In the genomic region with DNA sequence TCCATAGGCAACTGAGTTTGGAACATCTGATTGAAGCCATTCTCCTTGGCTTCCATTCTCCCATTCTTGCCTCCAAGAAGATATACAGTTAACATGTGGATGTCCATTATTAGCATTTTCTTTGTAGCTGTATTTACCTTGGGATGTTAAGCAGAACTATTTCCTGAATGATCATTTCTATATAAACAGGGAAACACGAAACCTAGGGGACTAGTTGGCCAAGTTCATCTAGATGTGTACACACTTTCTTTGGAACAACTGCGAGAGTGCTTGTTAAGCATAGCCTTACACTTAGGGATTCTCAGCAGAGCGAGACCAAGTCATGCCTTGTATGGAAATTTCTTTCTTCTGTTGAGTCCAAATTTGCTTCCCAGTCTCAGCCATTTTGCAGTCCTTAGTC, we compare ENCODE assay signal across 20 cellular contexts. TPM values are rescaled to one million over a fixed set of nuclear protein-coding genes. Genes with fewer than 3 reads are reported as not detected.
DNase-seq lines count a peak whose midpoint lies in the region; ATAC-seq and TF ChIP-seq lines count a peak whose summit lies in the region.
"Had no signal": no experiment of that assay in that cellular context is flagged by ENCODE, and none has a peak within 500 bp of the region (broad histone marks: within the 10 kb centered on the region; RNA-seq: fewer than 3 reads in every experiment).

No MANE protein-coding gene starts in this region.

- peaks cover 24% of the 10 kb centered on the region for H3K36me3 Mint-ChIP-seq in stimulated activated memory B cell treated with anti-CD40 and anti-IgM and Interleukin-4, amounts not matched to agents 10 μg/mL and 1 μg/mL and 100 μg/mL, for 72 hours

- H3F3A ChIP-seq in smooth muscle cell (ENCODE audit: low read depth), result peaks cover 6% of the 10 kb centered on the region

- peak overlapping the region; percentile 95 for H3K18ac ChIP-seq in IMR-90 (ENCODE audit: low read depth, low read length)

- H3K9ac ChIP-seq in IMR-90 (ENCODE audit: low read depth, low read length), result no peak overlapping the region
- H3K9ac ChIP-seq in smooth muscle cell (ENCODE audit: low read depth), result no peak overlapping the region

- peak overlapping the region; percentile 63; the same call in 1 of the 2 replicates for H2BK20ac ChIP-seq in IMR-90 (ENCODE audit: low read depth, low read length)

- H3K4me3 Mint-ChIP-seq in stimulated activated memory B cell treated with anti-CD40 and anti-IgM and Interleukin-4, amounts not matched to agents 10 μg/mL and 1 μg/mL and 100 μg/mL, for 72 hours, result no peak overlapping the region

- H4K91ac ChIP-seq in IMR-90 (ENCODE audit: insufficient read depth, low read depth, low read length), result 0 out of 2 replicates have a peak overlapping the region, but pooled peaks have one; percentile 35

- TF ChIP-seq CTCF in IMR-90 (conservative IDR thresholded peaks at IDR 0.05; ENCODE audit: low read depth, low read length) (no peak), VCaP (conservative IDR thresholded peaks at IDR 0.05) (no peak), smooth muscle cell (IDR thresholded peaks at IDR 0.05; ENCODE audit: borderline replicate concordance, insufficient read depth, poor library complexity, severe bottlenecking) (no peak)

- intact Hi-C loops in IMR-90 (cut with micrococcal nuclease), result loop anchor here (5.0 kb wide), 1 partner anchor 147 kb away; no protein-coding TSS in a partner anchor

- TF ChIP-seq POLR2A in IMR-90 (IDR thresholded peaks at IDR 0.05; ENCODE audit: low read depth, low read length), result no peak

- H4K5ac ChIP-seq in IMR-90 (ENCODE audit: low read depth, low read length), result peak overlapping the region; percentile 73; the same call in 1 of the 2 replicates

- peaks cover 33% of the 10 kb centered on the region for H3K4me1 Mint-ChIP-seq in stimulated activated memory B cell treated with anti-CD40 and anti-IgM and Interleukin-4, amounts not matched to agents 10 μg/mL and 1 μg/mL and 100 μg/mL, for 72 hours

- peaks cover 12% of the 10 kb centered on the region for H3K4me1 ChIP-seq in IMR-90 (ENCODE audit: control insufficient read depth, insufficient read depth, low read length)
- H3K4me1 ChIP-seq in smooth muscle cell (ENCODE audit: low read depth), result no peaks in the 10 kb centered on the region
- H3K4me1 ChIP-seq: BE2C had no signal

- H3K27me3 ChIP-seq in IMR-90 (ENCODE audit: control insufficient read depth, insufficient read depth, low read length) (no peaks in the 10 kb centered on the region), smooth muscle cell (ENCODE audit: low read depth) (no peaks in the 10 kb centered on the region)

- no peak for TF ChIP-seq RAD21 in IMR-90 (IDR thresholded peaks at IDR 0.05; ENCODE audit: low read length)

- H3K36me3 ChIP-seq in IMR-90 (ENCODE audit: control insufficient read depth, insufficient read depth, low read length) (peaks cover 14% of the 10 kb centered on the region), smooth muscle cell (ENCODE audit: low read depth) (no peaks in the 10 kb centered on the region)
- H3K36me3 ChIP-seq: BE2C had no signal

- H3K27ac ChIP-seq in IMR-90 (ENCODE audit: insufficient read depth, low read length), result peak overlapping the region; percentile 83; the same call in 1 of the 2 replicates
- H3K27ac ChIP-seq in VCaP, result peak overlapping the region; percentile 73
- no peak overlapping the region for H3K27ac ChIP-seq in smooth muscle cell (ENCODE audit: low read depth)
- H3K27ac ChIP-seq: SK-N-MC had no signal

- peak; percentile 57 for DNase-seq in NCI-H510A treated with DMSO at 0.1 percent for 48 hours (lab: John Stamatoyannopoulos, UW)
- DNase-seq in NCI-H510A (lab: John Stamatoyannopoulos, UW), result no peak
- peak; percentile 51 for DNase-seq in IMR-90
- DNase-seq in HCEC 1CT, result no peak
- no peak for DNase-seq in smooth muscle cell (lab: John Stamatoyannopoulos, UW; ENCODE audit: unreplicated experiment)
- DNase-seq: 8988T, ACHN, BE2C, Calu3, KG1, MM.1S, NCI-H1694, NCI-H2081 treated with DMSO at 0.1 percent for 48 hours, NCI-H526 treated with DMSO at 0.1 percent for 48 hours, OCI-M1, SIG-M5 had no signal

- H3K4me3 ChIP-seq in IMR-90 (ENCODE audit: insufficient read depth, low read depth, low read length), result no peak overlapping the region
- H3K4me3 ChIP-seq in smooth muscle cell, result no peak overlapping the region
- H3K4me3 ChIP-seq: SK-N-MC had no signal

- no peak overlapping the region for H2AK9ac ChIP-seq in IMR-90 (replicated peaks; ENCODE audit: low read depth, low read length, poor library complexity)

- peak overlapping the region; percentile 57; the same call in 1 of the 2 replicates for H3K14ac ChIP-seq in IMR-90 (replicated peaks; ENCODE audit: low read depth, low read length)

- no peak overlapping the region; the same call in 1 of the 2 replicates for H3K23ac ChIP-seq in IMR-90 (ENCODE audit: low read depth, low read length)

- no peak overlapping the region for H2AFZ ChIP-seq in IMR-90 (replicated peaks; ENCODE audit: low read length, poor library complexity)
- H2AFZ ChIP-seq in smooth muscle cell (ENCODE audit: low read depth), result no peak overlapping the region

- H3K56ac ChIP-seq in IMR-90 (ENCODE audit: extremely low read depth, insufficient read depth, low read length), result no peak overlapping the region

- H3K27ac Mint-ChIP-seq in stimulated activated memory B cell treated with anti-CD40 and anti-IgM and Interleukin-4, amounts not matched to agents 10 μg/mL and 1 μg/mL and 100 μg/mL, for 72 hours, result peak overlapping the region; percentile 48

- peaks cover 3 to 27% of the 10 kb centered on the region in 2 experiments; a peak in 2 of 4 replicates for H3K79me1 ChIP-seq in IMR-90 (ENCODE audit: low read depth in 1 of 2, low read length in 2 of 2)

- H3K27me3 Mint-ChIP-seq in stimulated activated memory B cell treated with anti-CD40 and anti-IgM and Interleukin-4, amounts not matched to agents 10 μg/mL and 1 μg/mL and 100 μg/mL, for 72 hours, result no peaks in the 10 kb centered on the region

- POLR2A ChIA-PET in IMR-90 (lab: Charles Lee; ENCODE audit: unreplicated experiment), result interaction anchor here (0.5 to 0.6 kb wide), 2 partner anchors 16 to 23 kb away, joined by 3 read pairs; no protein-coding TSS in a partner anchor

- peak overlapping the region; percentile 52; the same call in 1 of the 2 replicates for H3K4ac ChIP-seq in IMR-90 (ENCODE audit: low read depth, low read length)

- H4K20me1 ChIP-seq in IMR-90 (ENCODE audit: insufficient read depth, low read length) (no peaks in the 10 kb centered on the region; the same call in 1 of the 2 replicates), smooth muscle cell (ENCODE audit: low read depth) (no peaks in the 10 kb centered on the region)

- H2BK120ac ChIP-seq in IMR-90 (ENCODE audit: low read depth, low read length), result peak overlapping the region; percentile 65; the same call in 1 of the 2 replicates

- H2BK15ac ChIP-seq in IMR-90 (ENCODE audit: low read depth, low read length), result peak overlapping the region; percentile 25; the same call in 1 of the 3 replicates

- peak overlapping the region; percentile 85; the same call in 1 of the 2 replicates for H2AK5ac ChIP-seq in IMR-90 (ENCODE audit: low read depth, low read length)

- in situ Hi-C loops in IMR-90 (cut with MboI; ENCODE audit: low sequenced_read_pairs), result no loop called here

- 100% methylated on average over 1 of the region's 3 CpGs; no CpG with 5 or more reads in 1 of the 2 experiments for WGBS in IMR-90 (ENCODE audit: extremely low coverage in 2 of 2, insufficient read length in 1 of 2), 2 experiments
- 91% methylated on average over 3 of the region's 3 CpGs for WGBS in smooth muscle cell (ENCODE audit: low lambda C conversion rate)

- peak overlapping the region in 1 of 2 experiments; percentile 62; a peak in 1 of 4 replicates for H4K8ac ChIP-seq in IMR-90 (ENCODE audit: low read depth in 2 of 2, low read length in 2 of 2)

- CTCF ChIA-PET in IMR-90 (lab: Yijun Ruan, JAX), result interaction anchor here (0.5 kb wide), 1 partner anchor 35 kb away, joined by 4 read pairs; no protein-coding TSS in a partner anchor

- H3K9me1 ChIP-seq in IMR-90 (ENCODE audit: insufficient read depth, low read length), result peaks cover 12% of the 10 kb centered on the region

- no peak overlapping the region; the same call in 1 of the 2 replicates for H3K4me2 ChIP-seq in IMR-90 (ENCODE audit: low read depth, low read length)
- H3K4me2 ChIP-seq in smooth muscle cell, result no peak overlapping the region

- H2BK5ac ChIP-seq in IMR-90 (ENCODE audit: low read depth, low read length, poor library complexity, severe bottlenecking), result peak overlapping the region; percentile 78

- H3K9me3 Mint-ChIP-seq in stimulated activated memory B cell treated with anti-CD40 and anti-IgM and Interleukin-4, amounts not matched to agents 10 μg/mL and 1 μg/mL and 100 μg/mL, for 72 hours, result peaks cover 3% of the 10 kb centered on the region

- no peaks in the 10 kb centered on the region for H3K9me3 ChIP-seq in IMR-90 (ENCODE audit: control insufficient read depth, insufficient read depth, low read length)
- no peaks in the 10 kb centered on the region for H3K9me3 ChIP-seq in smooth muscle cell (replicated peaks; ENCODE audit: low read depth)

- dilution Hi-C loops in IMR-90 (cut with HindIII; ENCODE audit: low sequenced_read_pairs, unreplicated experiment), result no loop called here

- no peak for ATAC-seq in IMR-90 (ENCODE audit: low read depth)
- no peak for ATAC-seq in stimulated activated memory B cell treated with anti-CD40 and anti-IgM and Interleukin-4, amounts not matched to agents 10 μg/mL and 1 μg/mL and 100 μg/mL, for 72 hours
- no peak for ATAC-seq in HG02840 (IDR thresholded peaks at IDR 0.05; ENCODE audit: low FRiP score, unreplicated experiment)

- H3K79me2 ChIP-seq in smooth muscle cell (ENCODE audit: low read depth), result no peaks in the 10 kb centered on the region

- no TSS peak for BruUV-seq in IMR-90 (replicated peaks; lab: Mats Ljungman, UMichigan)

TF ChIP-seq in IMR-90, 13 proteins besides CTCF, POLR2A, EP300 and RAD21 (continues in another document):
- TF ChIP-seq SMC3 (IDR thresholded peaks at IDR 0.05; ENCODE audit: low read depth, low read length), result no peak
- no peak for TF ChIP-seq MAFK (IDR thresholded peaks at IDR 0.05; ENCODE audit: low read depth, low read length)
- no peak for TF ChIP-seq BHLHE40 (IDR thresholded peaks at IDR 0.05; ENCODE audit: low read depth, low read length)
- no peak for TF ChIP-seq FOS (IDR thresholded peaks at IDR 0.05; ENCODE audit: low read depth, low read length)
- TF ChIP-seq RFX5 (IDR thresholded peaks at IDR 0.05; ENCODE audit: low read depth, low read length), result no peak
- no peak for TF ChIP-seq NFE2L2 (IDR thresholded peaks at IDR 0.05; ENCODE audit: low read depth, low read length)

RNA-seq across cellular contexts. Expression of gene DRAM1, which starts 42.1 kb away (rescaled TPM):
- total RNA-seq in IMR-90 (2012; rRNA removed), result 27.2 and 27.5 TPM in 2 replicates
- polyA plus RNA-seq in IMR-90 (2012; rRNA removed), result 15.8 and 20.0 TPM in 2 replicates
- polyA plus RNA-seq in IMR-90 (2012; cell fraction: cytosol; rRNA removed), result 8.7 and 16.2 TPM in 2 replicates
- 3.8 and 25.0 TPM in 2 replicates for polyA plus RNA-seq in IMR-90 (2012; cell fraction: nucleus; rRNA removed; ENCODE audit: low replicate concordance)
- total RNA-seq in smooth muscle cell, result 22.7 and 29.3 TPM in 2 replicates
- polyA plus RNA-seq in smooth muscle cell, result 29.5 and 31.2 TPM in 2 replicates

Comparison
In these comparisons a context has a peak if more than half of its experiments do, and no peak if none do; other contexts are left out.
1. DNase-seq: peak in NCI-H510A treated with DMSO at 0.1 percent for 48 hours (single experiment) and IMR-90 (single experiment); none in NCI-H510A (single experiment), HCEC 1CT (single experiment) and smooth muscle cell (single experiment).